1 cellular context compared by ENCODE assay signal in the genomic region with DNA sequence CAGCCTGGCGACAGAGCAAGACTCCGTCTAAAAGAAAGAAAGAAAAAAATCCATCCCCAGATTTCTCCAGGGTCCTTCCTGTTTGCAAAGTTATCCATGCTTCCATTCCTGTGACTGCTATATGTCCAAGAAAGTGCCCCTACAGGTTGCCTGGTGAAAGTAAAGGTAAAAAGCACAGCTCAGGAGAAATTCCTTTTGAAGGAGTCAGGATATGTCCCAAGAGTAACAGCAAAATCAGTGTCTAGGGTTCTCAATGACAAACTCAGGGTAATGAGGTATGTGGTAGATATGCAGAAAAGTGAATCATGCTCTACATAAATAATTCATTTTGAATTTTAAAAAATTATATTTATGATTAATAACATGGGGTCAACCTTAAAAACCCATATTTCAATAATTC.
TF ChIP-seq lines count a peak whose summit lies in the region.

No MANE protein-coding gene starts in this region.

TF ChIP-seq in GM23338, 12 proteins besides CTCF, POLR2A, EP300 and RAD21:
- TF ChIP-seq STAT1 (IDR thresholded peaks at IDR 0.05; ENCODE audit: unreplicated experiment) (no peak), ZNF114 (CRISPR knock-in tag; IDR thresholded peaks at IDR 0.05) (no peak), JUNB (IDR thresholded peaks at IDR 0.05; ENCODE audit: unreplicated experiment) (no peak), NANOG (IDR thresholded peaks at IDR 0.05; ENCODE audit: borderline replicate concordance) (no peak), ZNF331 (CRISPR knock-in tag; IDR thresholded peaks at IDR 0.05; ENCODE audit: low read depth) (no peak), EZH2phosphoT487 (IDR thresholded peaks at IDR 0.05; ENCODE audit: unreplicated experiment) (no peak), CREB1 (CRISPR knock-in tag; IDR thresholded peaks at IDR 0.05; ENCODE audit: low read depth) (no peak), POLR2AphosphoS5 (IDR thresholded peaks at IDR 0.05; ENCODE audit: low read depth) (no peak), EZH2 (IDR thresholded peaks at IDR 0.05; ENCODE audit: low read depth, unreplicated experiment) (no peak)
- TF ChIP-seq, protein P1, sequence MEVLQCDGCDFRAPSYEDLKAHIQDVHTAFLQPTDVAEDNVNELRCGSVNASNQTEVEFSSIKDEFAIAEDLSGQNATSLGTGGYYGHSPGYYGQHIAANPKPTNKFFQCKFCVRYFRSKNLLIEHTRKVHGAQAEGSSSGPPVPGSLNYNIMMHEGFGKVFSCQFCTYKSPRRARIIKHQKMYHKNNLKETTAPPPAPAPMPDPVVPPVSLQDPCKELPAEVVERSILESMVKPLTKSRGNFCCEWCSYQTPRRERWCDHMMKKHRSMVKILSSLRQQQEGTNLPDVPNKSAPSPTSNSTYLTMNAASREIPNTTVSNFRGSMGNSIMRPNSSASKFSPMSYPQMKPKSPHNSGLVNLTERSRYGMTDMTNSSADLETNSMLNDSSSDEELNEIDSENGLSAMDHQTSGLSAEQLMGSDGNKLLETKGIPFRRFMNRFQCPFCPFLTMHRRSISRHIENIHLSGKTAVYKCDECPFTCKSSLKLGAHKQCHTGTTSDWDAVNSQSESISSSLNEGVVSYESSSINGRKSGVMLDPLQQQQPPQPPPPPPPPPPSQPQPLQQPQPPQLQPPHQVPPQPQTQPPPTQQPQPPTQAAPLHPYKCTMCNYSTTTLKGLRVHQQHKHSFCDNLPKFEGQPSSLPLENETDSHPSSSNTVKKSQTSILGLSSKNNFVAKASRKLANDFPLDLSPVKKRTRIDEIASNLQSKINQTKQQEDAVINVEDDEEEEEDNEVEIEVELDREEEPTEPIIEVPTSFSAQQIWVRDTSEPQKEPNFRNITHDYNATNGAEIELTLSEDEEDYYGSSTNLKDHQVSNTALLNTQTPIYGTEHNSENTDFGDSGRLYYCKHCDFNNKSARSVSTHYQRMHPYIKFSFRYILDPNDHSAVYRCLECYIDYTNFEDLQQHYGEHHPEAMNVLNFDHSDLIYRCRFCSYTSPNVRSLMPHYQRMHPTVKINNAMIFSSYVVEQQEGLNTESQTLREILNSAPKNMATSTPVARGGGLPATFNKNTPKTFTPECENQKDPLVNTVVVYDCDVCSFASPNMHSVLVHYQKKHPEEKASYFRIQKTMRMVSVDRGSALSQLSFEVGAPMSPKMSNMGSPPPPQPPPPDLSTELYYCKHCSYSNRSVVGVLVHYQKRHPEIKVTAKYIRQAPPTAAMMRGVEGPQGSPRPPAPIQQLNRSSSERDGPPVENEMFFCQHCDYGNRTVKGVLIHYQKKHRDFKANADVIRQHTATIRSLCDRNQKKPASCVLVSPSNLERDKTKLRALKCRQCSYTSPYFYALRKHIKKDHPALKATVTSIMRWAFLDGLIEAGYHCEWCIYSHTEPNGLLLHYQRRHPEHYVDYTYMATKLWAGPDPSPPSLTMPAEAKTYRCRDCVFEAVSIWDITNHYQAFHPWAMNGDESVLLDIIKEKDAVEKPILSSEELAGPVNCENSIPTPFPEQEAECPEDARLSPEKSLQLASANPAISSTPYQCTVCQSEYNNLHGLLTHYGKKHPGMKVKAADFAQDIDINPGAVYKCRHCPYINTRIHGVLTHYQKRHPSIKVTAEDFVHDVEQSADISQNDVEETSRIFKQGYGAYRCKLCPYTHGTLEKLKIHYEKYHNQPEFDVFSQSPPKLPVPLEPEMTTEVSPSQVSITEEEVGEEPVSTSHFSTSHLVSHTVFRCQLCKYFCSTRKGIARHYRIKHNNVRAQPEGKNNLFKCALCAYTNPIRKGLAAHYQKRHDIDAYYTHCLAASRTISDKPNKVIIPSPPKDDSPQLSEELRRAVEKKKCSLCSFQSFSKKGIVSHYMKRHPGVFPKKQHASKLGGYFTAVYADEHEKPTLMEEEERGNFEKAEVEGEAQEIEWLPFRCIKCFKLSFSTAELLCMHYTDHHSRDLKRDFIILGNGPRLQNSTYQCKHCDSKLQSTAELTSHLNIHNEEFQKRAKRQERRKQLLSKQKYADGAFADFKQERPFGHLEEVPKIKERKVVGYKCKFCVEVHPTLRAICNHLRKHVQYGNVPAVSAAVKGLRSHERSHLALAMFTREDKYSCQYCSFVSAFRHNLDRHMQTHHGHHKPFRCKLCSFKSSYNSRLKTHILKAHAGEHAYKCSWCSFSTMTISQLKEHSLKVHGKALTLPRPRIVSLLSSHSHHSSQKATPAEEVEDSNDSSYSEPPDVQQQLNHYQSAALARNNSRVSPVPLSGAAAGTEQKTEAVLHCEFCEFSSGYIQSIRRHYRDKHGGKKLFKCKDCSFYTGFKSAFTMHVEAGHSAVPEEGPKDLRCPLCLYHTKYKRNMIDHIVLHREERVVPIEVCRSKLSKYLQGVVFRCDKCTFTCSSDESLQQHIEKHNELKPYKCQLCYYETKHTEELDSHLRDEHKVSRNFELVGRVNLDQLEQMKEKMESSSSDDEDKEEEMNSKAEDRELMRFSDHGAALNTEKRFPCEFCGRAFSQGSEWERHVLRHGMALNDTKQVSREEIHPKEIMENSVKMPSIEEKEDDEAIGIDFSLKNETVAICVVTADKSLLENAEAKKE (CRISPR knock-in tag; IDR thresholded peaks at IDR 0.05) = no peak
- TF ChIP-seq, protein P2, sequence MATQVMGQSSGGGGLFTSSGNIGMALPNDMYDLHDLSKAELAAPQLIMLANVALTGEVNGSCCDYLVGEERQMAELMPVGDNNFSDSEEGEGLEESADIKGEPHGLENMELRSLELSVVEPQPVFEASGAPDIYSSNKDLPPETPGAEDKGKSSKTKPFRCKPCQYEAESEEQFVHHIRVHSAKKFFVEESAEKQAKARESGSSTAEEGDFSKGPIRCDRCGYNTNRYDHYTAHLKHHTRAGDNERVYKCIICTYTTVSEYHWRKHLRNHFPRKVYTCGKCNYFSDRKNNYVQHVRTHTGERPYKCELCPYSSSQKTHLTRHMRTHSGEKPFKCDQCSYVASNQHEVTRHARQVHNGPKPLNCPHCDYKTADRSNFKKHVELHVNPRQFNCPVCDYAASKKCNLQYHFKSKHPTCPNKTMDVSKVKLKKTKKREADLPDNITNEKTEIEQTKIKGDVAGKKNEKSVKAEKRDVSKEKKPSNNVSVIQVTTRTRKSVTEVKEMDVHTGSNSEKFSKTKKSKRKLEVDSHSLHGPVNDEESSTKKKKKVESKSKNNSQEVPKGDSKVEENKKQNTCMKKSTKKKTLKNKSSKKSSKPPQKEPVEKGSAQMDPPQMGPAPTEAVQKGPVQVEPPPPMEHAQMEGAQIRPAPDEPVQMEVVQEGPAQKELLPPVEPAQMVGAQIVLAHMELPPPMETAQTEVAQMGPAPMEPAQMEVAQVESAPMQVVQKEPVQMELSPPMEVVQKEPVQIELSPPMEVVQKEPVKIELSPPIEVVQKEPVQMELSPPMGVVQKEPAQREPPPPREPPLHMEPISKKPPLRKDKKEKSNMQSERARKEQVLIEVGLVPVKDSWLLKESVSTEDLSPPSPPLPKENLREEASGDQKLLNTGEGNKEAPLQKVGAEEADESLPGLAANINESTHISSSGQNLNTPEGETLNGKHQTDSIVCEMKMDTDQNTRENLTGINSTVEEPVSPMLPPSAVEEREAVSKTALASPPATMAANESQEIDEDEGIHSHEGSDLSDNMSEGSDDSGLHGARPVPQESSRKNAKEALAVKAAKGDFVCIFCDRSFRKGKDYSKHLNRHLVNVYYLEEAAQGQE (IDR thresholded peaks at IDR 0.05; ENCODE audit: unreplicated experiment) = no peak
- TF ChIP-seq, protein P3, sequence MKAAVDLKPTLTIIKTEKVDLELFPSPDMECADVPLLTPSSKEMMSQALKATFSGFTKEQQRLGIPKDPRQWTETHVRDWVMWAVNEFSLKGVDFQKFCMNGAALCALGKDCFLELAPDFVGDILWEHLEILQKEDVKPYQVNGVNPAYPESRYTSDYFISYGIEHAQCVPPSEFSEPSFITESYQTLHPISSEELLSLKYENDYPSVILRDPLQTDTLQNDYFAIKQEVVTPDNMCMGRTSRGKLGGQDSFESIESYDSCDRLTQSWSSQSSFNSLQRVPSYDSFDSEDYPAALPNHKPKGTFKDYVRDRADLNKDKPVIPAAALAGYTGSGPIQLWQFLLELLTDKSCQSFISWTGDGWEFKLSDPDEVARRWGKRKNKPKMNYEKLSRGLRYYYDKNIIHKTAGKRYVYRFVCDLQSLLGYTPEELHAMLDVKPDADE (IDR thresholded peaks at IDR 0.05) = no peak
